20 cellular contexts compared by ENCODE assay signal in genomic region chr16:4925791-4926190, GRCh38. TPM values are rescaled to one million over a fixed set of nuclear protein-coding genes. Genes with fewer than 3 reads are reported as not detected.
DNase-seq lines count a peak whose midpoint lies in the region; ATAC-seq, FAIRE-seq and TF ChIP-seq lines count a peak whose summit lies in the region.
"Had no signal": no experiment of that assay in that cellular context is flagged by ENCODE, and none has a peak within 500 bp of the region (broad histone marks: within the 10 kb centered on the region; RNA-seq: fewer than 3 reads in every experiment).

No MANE protein-coding gene starts in this region.

- TF ChIP-seq RAD21 in IMR-90 (IDR thresholded peaks at IDR 0.05; ENCODE audit: low read length), result no peak

- peaks cover 2% of the 10 kb centered on the region; the same call in 1 of the 2 replicates for H3K4me1 ChIP-seq in IMR-90 (ENCODE audit: control insufficient read depth, insufficient read depth, low read length)
- peaks cover 40% of the 10 kb centered on the region for H3K4me1 ChIP-seq in keratinocyte (ENCODE audit: control insufficient read depth, extremely low read depth, insufficient read depth, low read length)
- peaks cover 4% of the 10 kb centered on the region for H3K4me1 ChIP-seq in upper lobe of right lung

- no peak overlapping the region for H2BK120ac ChIP-seq in IMR-90 (ENCODE audit: low read depth, low read length)

- CTCF ChIA-PET in IMR-90 (lab: Yijun Ruan, JAX) (no interaction called here), MCF 10A (lab: Yijun Ruan, JAX) (interaction anchor here (0.6 to 2.5 kb wide), 4 partner anchors 10 to 517 kb away, joined by 3 to 9 read pairs (median 6); no protein-coding TSS in a partner anchor)

- no peak overlapping the region for H2BK5ac ChIP-seq in IMR-90 (ENCODE audit: low read depth, low read length, poor library complexity, severe bottlenecking)

- H3K36me3 Mint-ChIP-seq in MCF 10A (ENCODE audit: insufficient read depth, unreplicated experiment), result peaks cover 75% of the 10 kb centered on the region
- peaks cover 3% of the 10 kb centered on the region for H3K36me3 Mint-ChIP-seq in activated T-helper 1 cell treated with anti-CD3 and anti-CD28 coated beads, Interleukin-12 subunit alpha, Interleukin-12 subunit beta, Interleukin-2, Interleukin-4 antibody, amounts not matched to agents 30 ng/mL and 10 ng/mL and 1 ng/mL, durations not matched to agents 14 hours and 24 hours and 36 hours (ENCODE audit: low read depth)
- H3K36me3 Mint-ChIP-seq: CD4-positive, CD25-positive, alpha-beta regulatory T cell had no signal

- H3K4me3 ChIP-seq in IMR-90 (ENCODE audit: insufficient read depth, low read depth, low read length) (no peak overlapping the region), keratinocyte (ENCODE audit: control insufficient read depth in 2 of 3, extremely low read depth in 1 of 3, insufficient read depth in 2 of 3, low read depth in 1 of 3, low read length in 3 of 3) (no peak overlapping the region), upper lobe of right lung (no peak overlapping the region)
- H3K4me3 ChIP-seq: GM23248 had no signal

- H3K4me2 ChIP-seq in IMR-90 (ENCODE audit: low read depth, low read length) (no peak overlapping the region), keratinocyte (ENCODE audit: control insufficient read depth, extremely low read depth, insufficient read depth, low read depth, low read length) (no peak overlapping the region)
- H3K4me2 ChIP-seq: KMS-11 had no signal

- no peak overlapping the region for H3K9ac ChIP-seq in IMR-90 (ENCODE audit: low read depth, low read length)
- no peak overlapping the region for H3K9ac ChIP-seq in keratinocyte (ENCODE audit: control insufficient read depth, extremely low read depth, insufficient read depth, low read length)
- H3K9ac ChIP-seq: GM23248, KMS-11 had no signal

- H3K27me3 Mint-ChIP-seq in MCF 10A (ENCODE audit: insufficient read depth, unreplicated experiment), result no peaks in the 10 kb centered on the region
- no peaks in the 10 kb centered on the region for H3K27me3 Mint-ChIP-seq in activated T-helper 1 cell treated with anti-CD3 and anti-CD28 coated beads, Interleukin-12 subunit alpha, Interleukin-12 subunit beta, Interleukin-2, Interleukin-4 antibody, amounts not matched to agents 30 ng/mL and 10 ng/mL and 1 ng/mL, durations not matched to agents 14 hours and 24 hours and 36 hours (ENCODE audit: insufficient read depth)

- no peak overlapping the region for H4K8ac ChIP-seq in IMR-90 (ENCODE audit: low read depth in 2 of 2, low read length in 2 of 2)

- no CpG with 5 or more reads among the region's 5 CpGs for WGBS in IMR-90 (ENCODE audit: extremely low coverage in 2 of 2, insufficient read length in 1 of 2), 2 experiments

- DNase-seq in IMR-90, result no peak
- no peak for DNase-seq in MCF 10A (ENCODE audit: unreplicated experiment)
- DNase-seq in keratinocyte (ENCODE audit: low read depth, low spot score), result no peak
- DNase-seq in upper lobe of right lung, result no peak
- DNase-seq in A172 (ENCODE audit: low spot score), result no peak
- no peak for DNase-seq in activated T-helper 1 cell treated with anti-CD3 and anti-CD28 coated beads, Interleukin-12 subunit alpha, Interleukin-12 subunit beta, Interleukin-2, Interleukin-4 antibody, amounts not matched to agents 30 ng/mL and 10 ng/mL and 1 ng/mL, durations not matched to agents 14 hours and 24 hours and 36 hours (ENCODE audit: low spot score)
- DNase-seq: ACHN; CD4-positive, CD25-positive, alpha-beta regulatory T cell; DND-41; GDM1; GM23248; HFFc6; NCI-H1417; NCI-H2171 treated with DMSO at 0.1 percent for 48 hours; SIG-M5 had no signal

- no peak for TF ChIP-seq POLR2A in IMR-90 (IDR thresholded peaks at IDR 0.05; ENCODE audit: low read depth, low read length)

- POLR2A ChIA-PET in IMR-90 (lab: Charles Lee; ENCODE audit: unreplicated experiment), result no interaction called here
- POLR2A ChIA-PET in MCF 10A (lab: Yijun Ruan, JAX), result interaction anchor here (1.1 to 3.6 kb wide), 3 partner anchors 10 to 78 kb away, joined by 3 to 19 read pairs (median 4); no protein-coding TSS in a partner anchor

- H4K91ac ChIP-seq in IMR-90 (ENCODE audit: insufficient read depth, low read depth, low read length), result no peak overlapping the region

- peak overlapping the region; percentile 55 for H2AFZ ChIP-seq in IMR-90 (replicated peaks; ENCODE audit: low read length, poor library complexity)
- H2AFZ ChIP-seq in keratinocyte (ENCODE audit: control insufficient read depth, low read length), result no peak overlapping the region
- H2AFZ ChIP-seq: GM23248 had no signal

- BruUV-seq in IMR-90 (replicated peaks; lab: Mats Ljungman, UMichigan) (no TSS peak), MCF 10A (replicated peaks; lab: Mats Ljungman, UMichigan) (no TSS peak)

- H4K5ac ChIP-seq in IMR-90 (ENCODE audit: low read depth, low read length), result no peak overlapping the region

- no peak overlapping the region for H3K27ac ChIP-seq in IMR-90 (ENCODE audit: insufficient read depth, low read length)
- no peak overlapping the region for H3K27ac ChIP-seq in keratinocyte (ENCODE audit: control insufficient read depth, insufficient read depth, low read length)
- peak overlapping the region; percentile 36 for H3K27ac ChIP-seq in upper lobe of right lung
- H3K27ac ChIP-seq: GM23248, KMS-11 had no signal

- ATAC-seq in IMR-90 (ENCODE audit: low read depth), result no peak
- no peak for ATAC-seq in upper lobe of right lung
- ATAC-seq in GM19035 (IDR thresholded peaks at IDR 0.05; ENCODE audit: unreplicated experiment), result no peak

- no peak overlapping the region for H2AK5ac ChIP-seq in IMR-90 (ENCODE audit: low read depth, low read length)

- no peak overlapping the region for H3K4me3 Mint-ChIP-seq in MCF 10A (ENCODE audit: unreplicated experiment)
- no peak overlapping the region for H3K4me3 Mint-ChIP-seq in activated T-helper 1 cell treated with anti-CD3 and anti-CD28 coated beads, Interleukin-12 subunit alpha, Interleukin-12 subunit beta, Interleukin-2, Interleukin-4 antibody, amounts not matched to agents 30 ng/mL and 10 ng/mL and 1 ng/mL, durations not matched to agents 14 hours and 24 hours and 36 hours
- H3K4me3 Mint-ChIP-seq: CD4-positive, CD25-positive, alpha-beta regulatory T cell; HFFc6 had no signal

- no peaks in the 10 kb centered on the region for H3K9me1 ChIP-seq in IMR-90 (ENCODE audit: insufficient read depth, low read length)
- H3K9me1 ChIP-seq in keratinocyte (ENCODE audit: control insufficient read depth, extremely low read depth, insufficient read depth, low read length), result no peaks in the 10 kb centered on the region

- H3K27me3 ChIP-seq in IMR-90 (ENCODE audit: control insufficient read depth, insufficient read depth, low read length), result peaks cover 30% of the 10 kb centered on the region
- H3K27me3 ChIP-seq in keratinocyte (ENCODE audit: control insufficient read depth, extremely low read depth, insufficient read depth, low read length), result no peaks in the 10 kb centered on the region
- no peaks in the 10 kb centered on the region for H3K27me3 ChIP-seq in upper lobe of right lung

- peak; percentile 58 for FAIRE-seq in keratinocyte (lab: Jason Lieb, UNC)
- FAIRE-seq: D721Med, GM12892, RCC 7860 had no signal

- H3K9me3 Mint-ChIP-seq in MCF 10A (ENCODE audit: unreplicated experiment), result no peaks in the 10 kb centered on the region
- peaks cover 20% of the 10 kb centered on the region for H3K9me3 Mint-ChIP-seq in activated T-helper 1 cell treated with anti-CD3 and anti-CD28 coated beads, Interleukin-12 subunit alpha, Interleukin-12 subunit beta, Interleukin-2, Interleukin-4 antibody, amounts not matched to agents 30 ng/mL and 10 ng/mL and 1 ng/mL, durations not matched to agents 14 hours and 24 hours and 36 hours

- H3K27ac Mint-ChIP-seq in MCF 10A (ENCODE audit: low read depth, unreplicated experiment), result peak overlapping the region; percentile 87
- H3K27ac Mint-ChIP-seq in activated T-helper 1 cell treated with anti-CD3 and anti-CD28 coated beads, Interleukin-12 subunit alpha, Interleukin-12 subunit beta, Interleukin-2, Interleukin-4 antibody, amounts not matched to agents 30 ng/mL and 10 ng/mL and 1 ng/mL, durations not matched to agents 14 hours and 24 hours and 36 hours, result no peak overlapping the region
- H3K27ac Mint-ChIP-seq: CD4-positive, CD25-positive, alpha-beta regulatory T cell; HFFc6 had no signal

- no peaks in the 10 kb centered on the region for H3K79me1 ChIP-seq in IMR-90 (ENCODE audit: low read depth in 1 of 2, low read length in 2 of 2)

- no peak overlapping the region for H2AK9ac ChIP-seq in IMR-90 (replicated peaks; ENCODE audit: low read depth, low read length, poor library complexity)

- no peak overlapping the region for H3K18ac ChIP-seq in IMR-90 (ENCODE audit: low read depth, low read length)

- intact Hi-C loops in IMR-90 (cut with micrococcal nuclease) (no loop called here), MCF 10A (cut with micrococcal nuclease) (no loop called here), upper lobe of right lung (cut with DNase I) (no loop called here)
- intact Hi-C loops in activated T-helper 1 cell treated with anti-CD3 and anti-CD28 coated beads, Interleukin-12 subunit alpha, Interleukin-12 subunit beta, Interleukin-2, Interleukin-4 antibody, amounts not matched to agents 30 ng/mL and 10 ng/mL and 1 ng/mL, durations not matched to agents 14 hours and 24 hours and 36 hours (cut with micrococcal nuclease), result no loop called here

- H3K4me1 Mint-ChIP-seq in MCF 10A (ENCODE audit: insufficient read depth, unreplicated experiment), result peaks cover 38% of the 10 kb centered on the region
- H3K4me1 Mint-ChIP-seq in activated T-helper 1 cell treated with anti-CD3 and anti-CD28 coated beads, Interleukin-12 subunit alpha, Interleukin-12 subunit beta, Interleukin-2, Interleukin-4 antibody, amounts not matched to agents 30 ng/mL and 10 ng/mL and 1 ng/mL, durations not matched to agents 14 hours and 24 hours and 36 hours (ENCODE audit: low read depth), result no peaks in the 10 kb centered on the region
- H3K4me1 Mint-ChIP-seq: CD4-positive, CD25-positive, alpha-beta regulatory T cell had no signal

- no peak overlapping the region for H3K4ac ChIP-seq in IMR-90 (ENCODE audit: low read depth, low read length)

- no peak overlapping the region for H2BK20ac ChIP-seq in IMR-90 (ENCODE audit: low read depth, low read length)

- no peaks in the 10 kb centered on the region for H4K20me1 ChIP-seq in IMR-90 (ENCODE audit: insufficient read depth, low read length)
- H4K20me1 ChIP-seq in keratinocyte (ENCODE audit: control insufficient read depth, extremely low read depth, insufficient read depth, low read length), result no peaks in the 10 kb centered on the region

- no peak overlapping the region for H2BK15ac ChIP-seq in IMR-90 (ENCODE audit: low read depth, low read length)

- H3K23ac ChIP-seq in IMR-90 (ENCODE audit: low read depth, low read length), result no peak overlapping the region; the same call in 1 of the 2 replicates

- no peak overlapping the region for H3K14ac ChIP-seq in IMR-90 (replicated peaks; ENCODE audit: low read depth, low read length)

- dilution Hi-C loops in IMR-90 (cut with HindIII; ENCODE audit: low sequenced_read_pairs, unreplicated experiment) (no loop called here), keratinocyte (cut with MboI; ENCODE audit: extremely low pct_ligation_motif_present, low sequenced_read_pairs) (no loop called here)

- in situ Hi-C loops in IMR-90 (cut with MboI; ENCODE audit: low sequenced_read_pairs), result no loop called here

- H3K56ac ChIP-seq in IMR-90 (ENCODE audit: extremely low read depth, insufficient read depth, low read length), result no peak overlapping the region

- H3K9me3 ChIP-seq in IMR-90 (ENCODE audit: control insufficient read depth, insufficient read depth, low read length) (peaks cover 10% of the 10 kb centered on the region), keratinocyte (ENCODE audit: control insufficient read depth, low read depth, low read length) (peaks cover 7% of the 10 kb centered on the region), upper lobe of right lung (peaks cover 6% of the 10 kb centered on the region)

- peaks cover 7% of the 10 kb centered on the region for H3K79me2 ChIP-seq in keratinocyte (ENCODE audit: control insufficient read depth, insufficient read depth, low read length)

- no peaks in the 10 kb centered on the region for H3K36me3 ChIP-seq in IMR-90 (ENCODE audit: control insufficient read depth, insufficient read depth, low read length)
- H3K36me3 ChIP-seq in keratinocyte (ENCODE audit: control insufficient read depth in 2 of 2, extremely low read depth in 1 of 2, insufficient read depth in 2 of 2, low read length in 2 of 2), result peaks cover 11% of the 10 kb centered on the region in 2 experiments
- H3K36me3 ChIP-seq in upper lobe of right lung, result no peaks in the 10 kb centered on the region

- TF ChIP-seq CTCF in IMR-90 (conservative IDR thresholded peaks at IDR 0.05; ENCODE audit: low read depth, low read length) (no peak), MCF 10A (IDR thresholded peaks at IDR 0.05; ENCODE audit: unreplicated experiment) (no peak), keratinocyte (optimal IDR thresholded peaks at IDR 0.05 in 1 of 3, IDR thresholded peaks at IDR 0.05 in 1 of 3, conservative IDR thresholded peaks at IDR 0.05 in 1 of 3; ENCODE audit: extremely low read depth in 1 of 3, insufficient read depth in 2 of 3, low read length in 3 of 3) (no peak), upper lobe of right lung (IDR thresholded peaks at IDR 0.05) (no peak)

RNA-seq across cellular contexts. Expression of gene PPL, which starts 11.2 kb away (rescaled TPM):
- total RNA-seq in IMR-90 (2012; rRNA removed) (0.28 and 0.36 TPM in 2 replicates), MCF 10A (2022) (49.1 and 50.1 TPM in 2 replicates), upper lobe of right lung (78.1 TPM)
- polyA plus RNA-seq in IMR-90 (2012; rRNA removed) (0.19 and 0.34 TPM in 2 replicates), keratinocyte (23.5 to 26.6 TPM (median 25.3 TPM) in 3 replicates)
- polyA plus RNA-seq in IMR-90 (2012; cell fraction: cytosol; rRNA removed), result 0.10 and 0.38 TPM in 2 replicates
- polyA plus RNA-seq in IMR-90 (2012; cell fraction: nucleus; rRNA removed; ENCODE audit: low replicate concordance), result 1.4 and 2.1 TPM in 2 replicates
- polyA plus RNA-seq in keratinocyte (2011; ENCODE audit: low read depth), result 237 TPM
- polyA plus RNA-seq in keratinocyte (2011; cell fraction: cytosol; rRNA removed), result 12.3 and 19.0 TPM in 2 replicates
- 72.2 and 79.3 TPM in 2 replicates for polyA plus RNA-seq in keratinocyte (2011; cell fraction: nucleus; rRNA removed)
- polyA plus RNA-seq in keratinocyte (2012; ENCODE audit: low replicate concordance), result 50.0 and 150 TPM in 2 replicates
- polyA minus RNA-seq in keratinocyte, result 41.8 to 81.9 TPM (median 44.7 TPM) in 3 replicates
- 23.4 TPM for polyA minus RNA-seq in keratinocyte (2011; cell fraction: cytosol; rRNA and poly(A)+ RNA removed)
- polyA minus RNA-seq in keratinocyte (2011; cell fraction: nucleus; rRNA and poly(A)+ RNA removed), result 53.6 and 54.8 TPM in 2 replicates
- total RNA-seq in A172 (2014; rRNA removed; shearing (Covaris generic)), result 0.81 and 2.0 TPM in 2 replicates
- not detected in 2 replicates for total RNA-seq in activated T-helper 1 cell treated with anti-CD3 and anti-CD28 coated beads, Interleukin-12 subunit alpha, Interleukin-12 subunit beta, Interleukin-2, Interleukin-4 antibody, amounts not matched to agents 30 ng/mL and 10 ng/mL and 1 ng/mL, durations not matched to agents 14 hours and 24 hours and 36 hours
- total RNA-seq: CD4-positive, CD25-positive, alpha-beta regulatory T cell had no signal

RNA-seq across cellular contexts. Expression of gene SEC14L5, which starts 32.3 kb away (rescaled TPM):
- not detected in 2 replicates for total RNA-seq in IMR-90 (2012; rRNA removed)
- polyA plus RNA-seq in IMR-90 (2012; rRNA removed), result 0.07 TPM in 1 of 2 replicates, not detected in the other
- polyA plus RNA-seq in IMR-90 (2012; cell fraction: cytosol; rRNA removed), result 0.01 and 0.02 TPM in 2 replicates
- polyA plus RNA-seq in IMR-90 (2012; cell fraction: nucleus; rRNA removed; ENCODE audit: low replicate concordance), result 0.01 and 0.03 TPM in 2 replicates
- total RNA-seq in MCF 10A (2022), result 0.22 TPM in 1 of 2 replicates, not detected in the other
- polyA plus RNA-seq in keratinocyte, result 0.04 to 0.08 TPM in 2 of 3 replicates, not detected in the other
- not detected for polyA plus RNA-seq in keratinocyte (2011; ENCODE audit: low read depth)
- 0.01 TPM in 2 replicates for polyA plus RNA-seq in keratinocyte (2011; cell fraction: cytosol; rRNA removed)
- 0.10 TPM in 1 of 2 replicates, not detected in the other for polyA plus RNA-seq in keratinocyte (2011; cell fraction: nucleus; rRNA removed)
- 0.18 and 0.23 TPM in 2 replicates for polyA plus RNA-seq in keratinocyte (2012; ENCODE audit: low replicate concordance)
- not detected in 3 replicates for polyA minus RNA-seq in keratinocyte
- polyA minus RNA-seq in keratinocyte (2011; cell fraction: cytosol; rRNA and poly(A)+ RNA removed), result not detected
- not detected in 2 replicates for polyA minus RNA-seq in keratinocyte (2011; cell fraction: nucleus; rRNA and poly(A)+ RNA removed)
- 0.52 TPM for total RNA-seq in upper lobe of right lung
- 0.14 TPM in 1 of 2 replicates, not detected in the other for total RNA-seq in A172 (2014; rRNA removed; shearing (Covaris generic))
- not detected in 2 replicates for total RNA-seq in activated T-helper 1 cell treated with anti-CD3 and anti-CD28 coated beads, Interleukin-12 subunit alpha, Interleukin-12 subunit beta, Interleukin-2, Interleukin-4 antibody, amounts not matched to agents 30 ng/mL and 10 ng/mL and 1 ng/mL, durations not matched to agents 14 hours and 24 hours and 36 hours
- total RNA-seq: GM23248, HFFc6 had no signal
- polyA plus RNA-seq: CD4-positive, CD25-positive, alpha-beta regulatory T cell; GM23248 had no signal

Comparison
In these comparisons a context has a peak if more than half of its experiments do, and no peak if none do; other contexts are left out.
1. RNA of gene PPL, which starts 11.2 kb away (total RNA-seq): 78.1 TPM in upper lobe of right lung (single experiment) and 49.1 to 50.1 TPM in MCF 10A; 0.81 to 2.0 TPM in A172, 0.28 to 0.36 TPM in IMR-90 and not detected in activated T-helper 1 cell treated with anti-CD3 and anti-CD28 coated beads, Interleukin-12 subunit alpha, Interleukin-12 subunit beta, Interleukin-2, Interleukin-4 antibody, amounts not matched to agents 30 ng/mL and 10 ng/mL and 1 ng/mL, durations not matched to agents 14 hours and 24 hours and 36 hours; every median in the first group is over 10 times any median in the second.